Comparison of ENCODE assay signal across 20 cellular contexts in the genomic region with DNA sequence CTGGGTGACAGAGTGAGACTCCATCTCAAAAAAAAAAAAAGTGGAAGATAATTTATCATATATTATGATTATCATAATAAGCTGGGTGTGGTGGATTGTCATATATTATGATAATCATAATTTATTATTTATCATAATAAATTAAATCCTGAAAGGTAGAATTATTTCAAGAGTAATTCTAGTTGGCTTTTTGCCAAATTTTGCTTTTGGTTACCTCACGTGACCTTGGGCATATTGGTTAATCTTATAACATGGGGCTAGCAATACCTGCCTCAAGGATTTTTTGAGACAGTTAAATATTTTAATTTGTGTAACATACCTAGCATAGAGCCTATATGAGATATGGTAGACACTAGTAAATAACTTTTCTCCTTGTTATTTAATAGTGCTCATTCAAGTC.
"Had no signal": no experiment of that assay in that cellular context is flagged by ENCODE, and none has a peak within 500 bp of the region (broad histone marks: within the 10 kb centered on the region; RNA-seq: fewer than 3 reads in every experiment).

No MANE protein-coding gene starts in this region.

- FAIRE-seq: endothelial cell of umbilical vein, pancreas had no signal

- H3K4me3 ChIP-seq: hepatocyte, lung, pancreas, smooth muscle cell, suprapubic skin, thyroid gland, vagina had no signal

- H3K9me3 ChIP-seq: pancreas, suprapubic skin, thyroid gland, vagina had no signal

- H2AFZ ChIP-seq: hepatocyte had no signal

- H3K4me2 ChIP-seq: hepatocyte, smooth muscle cell had no signal

- ATAC-seq: left colon, left ventricle myocardium superior, right cardiac atrium had no signal

- H3K27ac ChIP-seq: hepatocyte, pancreas, suprapubic skin, thyroid gland, vagina had no signal

- DNase-seq: effector CD4-positive, alpha-beta T cell; endodermal cell; foreskin melanocyte; head of caudate nucleus; left colon; left ventricle myocardium superior; mesenchymal stem cell; midbrain; occipital lobe; pancreas; right cardiac atrium; stimulated activated CD4-positive, alpha-beta T cell treated with anti-CD3 and anti-CD28 coated beads, Interleukin-2, amount 100 ng/mL, for 48 hours; stimulated activated naive CD4-positive, alpha-beta T cell treated with Interleukin-2 at 50 U/mL for 16 hours; thyroid gland had no signal

- H3K4me1 ChIP-seq: pancreas, suprapubic skin, thyroid gland, vagina had no signal

- H3K27me3 ChIP-seq: hepatocyte, pancreas, suprapubic skin, thyroid gland, vagina had no signal
